ENCODE assay signal across 1 cellular context in the genomic region with DNA sequence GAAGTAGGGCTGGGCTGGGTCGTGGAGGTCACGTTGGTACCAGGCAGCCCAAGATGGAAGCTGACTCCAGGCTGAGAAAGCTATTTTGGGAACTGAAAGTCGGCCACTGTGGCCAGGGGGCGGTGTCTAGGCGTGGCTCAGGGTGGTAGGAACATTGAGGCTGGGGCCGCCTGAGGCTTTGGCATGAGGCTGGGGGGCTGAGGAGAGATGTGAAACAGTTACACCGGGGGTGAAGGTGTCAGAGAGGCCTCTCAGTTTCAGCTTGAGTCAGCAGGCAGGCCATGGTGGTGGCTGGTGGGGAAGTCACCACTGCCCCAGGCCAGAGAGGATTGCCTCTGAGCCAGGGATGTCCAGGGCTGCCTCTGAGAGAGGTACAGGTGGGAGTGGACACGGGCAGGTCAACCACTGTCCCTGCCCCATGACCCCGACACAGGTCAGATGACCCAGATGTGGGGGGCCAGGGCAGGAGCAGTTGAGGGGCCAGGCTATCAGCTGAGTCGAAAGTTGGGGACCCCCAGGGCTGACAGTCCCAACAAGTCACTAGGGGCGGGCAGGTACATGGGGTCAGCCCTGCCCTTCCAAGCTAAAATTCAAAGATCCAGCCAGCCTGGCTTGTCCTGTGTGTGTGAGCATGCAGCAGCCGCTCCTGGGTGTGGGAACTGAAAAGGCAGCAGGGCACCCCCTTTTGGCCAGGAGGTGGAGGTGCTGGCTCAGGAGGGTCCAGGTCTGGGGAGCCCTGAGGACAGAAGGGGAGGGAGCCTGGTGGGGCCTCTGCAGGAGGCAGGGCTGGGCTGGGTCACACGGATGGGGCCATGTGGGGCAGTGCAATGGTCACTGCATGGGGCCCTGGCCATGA.
TF ChIP-seq lines count a peak whose summit lies in the region.

No MANE protein-coding gene starts in this region.

TF ChIP-seq in GM12878, 131 proteins besides CTCF, POLR2A, EP300 and RAD21 (continued from another document):
- TF ChIP-seq, protein P1, sequence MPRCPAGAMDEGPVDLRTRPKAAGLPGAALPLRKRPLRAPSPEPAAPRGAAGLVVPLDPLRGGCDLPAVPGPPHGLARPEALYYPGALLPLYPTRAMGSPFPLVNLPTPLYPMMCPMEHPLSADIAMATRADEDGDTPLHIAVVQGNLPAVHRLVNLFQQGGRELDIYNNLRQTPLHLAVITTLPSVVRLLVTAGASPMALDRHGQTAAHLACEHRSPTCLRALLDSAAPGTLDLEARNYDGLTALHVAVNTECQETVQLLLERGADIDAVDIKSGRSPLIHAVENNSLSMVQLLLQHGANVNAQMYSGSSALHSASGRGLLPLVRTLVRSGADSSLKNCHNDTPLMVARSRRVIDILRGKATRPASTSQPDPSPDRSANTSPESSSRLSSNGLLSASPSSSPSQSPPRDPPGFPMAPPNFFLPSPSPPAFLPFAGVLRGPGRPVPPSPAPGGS (IDR thresholded peaks at IDR 0.05; ENCODE audit: borderline replicate concordance, insufficient read depth, low read depth, low read length, poor library complexity, severe bottlenecking), result peak; percentile 72
- TF ChIP-seq, protein P2, sequence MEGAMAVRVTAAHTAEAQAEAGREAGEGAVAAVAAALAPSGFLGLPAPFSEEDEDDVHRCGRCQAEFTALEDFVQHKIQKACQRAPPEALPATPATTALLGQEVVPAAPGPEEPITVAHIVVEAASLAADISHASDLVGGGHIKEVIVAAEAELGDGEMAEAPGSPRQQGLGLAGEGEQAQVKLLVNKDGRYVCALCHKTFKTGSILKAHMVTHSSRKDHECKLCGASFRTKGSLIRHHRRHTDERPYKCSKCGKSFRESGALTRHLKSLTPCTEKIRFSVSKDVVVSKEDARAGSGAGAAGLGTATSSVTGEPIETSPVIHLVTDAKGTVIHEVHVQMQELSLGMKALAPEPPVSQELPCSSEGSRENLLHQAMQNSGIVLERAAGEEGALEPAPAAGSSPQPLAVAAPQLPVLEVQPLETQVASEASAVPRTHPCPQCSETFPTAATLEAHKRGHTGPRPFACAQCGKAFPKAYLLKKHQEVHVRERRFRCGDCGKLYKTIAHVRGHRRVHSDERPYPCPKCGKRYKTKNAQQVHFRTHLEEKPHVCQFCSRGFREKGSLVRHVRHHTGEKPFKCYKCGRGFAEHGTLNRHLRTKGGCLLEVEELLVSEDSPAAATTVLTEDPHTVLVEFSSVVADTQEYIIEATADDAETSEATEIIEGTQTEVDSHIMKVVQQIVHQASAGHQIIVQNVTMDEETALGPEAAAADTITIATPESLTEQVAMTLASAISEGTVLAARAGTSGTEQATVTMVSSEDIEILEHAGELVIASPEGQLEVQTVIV (IDR thresholded peaks at IDR 0.05; ENCODE audit: borderline replicate concordance, partially characterized antibody), result peak; percentile 21
- TF ChIP-seq BMI1 (IDR thresholded peaks at IDR 0.05; ENCODE audit: borderline replicate concordance) (peak; percentile 71), CREM (IDR thresholded peaks at IDR 0.05; ENCODE audit: low read depth) (peak; percentile 71), YY1 (IDR thresholded peaks at IDR 0.05; ENCODE audit: low read depth, low read length) (peak; percentile 90), BACH1 (IDR thresholded peaks at IDR 0.05; ENCODE audit: borderline replicate concordance) (peak; percentile 90; the same call in 1 of the 2 replicates), TCF7 (IDR thresholded peaks at IDR 0.05; ENCODE audit: borderline replicate concordance) (no peak), ESRRA (IDR thresholded peaks at IDR 0.05; ENCODE audit: low read length) (no peak), ZNF207 (IDR thresholded peaks at IDR 0.05; ENCODE audit: borderline replicate concordance) (no peak), PAX8 (IDR thresholded peaks at IDR 0.05) (no peak), SUZ12 (IDR thresholded peaks at IDR 0.05; ENCODE audit: unreplicated experiment) (no peak), SMAD1 (IDR thresholded peaks at IDR 0.05; ENCODE audit: low read depth, partially characterized antibody) (no peak), CUX1 (IDR thresholded peaks at IDR 0.05; ENCODE audit: insufficient replicate concordance, low read depth, low read length) (no peak), LARP7 (IDR thresholded peaks at IDR 0.05) (peak; percentile 87), RAD51 (IDR thresholded peaks at IDR 0.05) (peak; percentile 55; the same call in 1 of the 2 replicates), SMC3 (IDR thresholded peaks at IDR 0.05; ENCODE audit: borderline replicate concordance, low read length) (peak; percentile 58), ZBTB40 (IDR thresholded peaks at IDR 0.05; ENCODE audit: borderline replicate concordance) (no peak), TAF1 (IDR thresholded peaks at IDR 0.05; ENCODE audit: borderline replicate concordance, low read depth, low read length) (no peak), CBFB (IDR thresholded peaks at IDR 0.05; ENCODE audit: low read depth) (peak; percentile 89), MEF2A (IDR thresholded peaks at IDR 0.05; ENCODE audit: insufficient read depth, low read depth, low read length) (peak; percentile 98), TCF12 (IDR thresholded peaks at IDR 0.05; ENCODE audit: low read depth, low read length) (peak; percentile 54; the same call in 1 of the 2 replicates), WRNIP1 (IDR thresholded peaks at IDR 0.05; ENCODE audit: borderline replicate concordance, low read depth, low read length) (no peak), EED (IDR thresholded peaks at IDR 0.05; ENCODE audit: low read depth) (peak; percentile 98)
- TF ChIP-seq, protein P3, sequence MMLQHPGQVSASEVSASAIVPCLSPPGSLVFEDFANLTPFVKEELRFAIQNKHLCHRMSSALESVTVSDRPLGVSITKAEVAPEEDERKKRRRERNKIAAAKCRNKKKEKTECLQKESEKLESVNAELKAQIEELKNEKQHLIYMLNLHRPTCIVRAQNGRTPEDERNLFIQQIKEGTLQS (IDR thresholded peaks at IDR 0.05; ENCODE audit: borderline replicate concordance, extremely low read depth, low read depth, low read length), result no peak
